ENCODE assay signal across 1 cellular context in the genomic region with DNA sequence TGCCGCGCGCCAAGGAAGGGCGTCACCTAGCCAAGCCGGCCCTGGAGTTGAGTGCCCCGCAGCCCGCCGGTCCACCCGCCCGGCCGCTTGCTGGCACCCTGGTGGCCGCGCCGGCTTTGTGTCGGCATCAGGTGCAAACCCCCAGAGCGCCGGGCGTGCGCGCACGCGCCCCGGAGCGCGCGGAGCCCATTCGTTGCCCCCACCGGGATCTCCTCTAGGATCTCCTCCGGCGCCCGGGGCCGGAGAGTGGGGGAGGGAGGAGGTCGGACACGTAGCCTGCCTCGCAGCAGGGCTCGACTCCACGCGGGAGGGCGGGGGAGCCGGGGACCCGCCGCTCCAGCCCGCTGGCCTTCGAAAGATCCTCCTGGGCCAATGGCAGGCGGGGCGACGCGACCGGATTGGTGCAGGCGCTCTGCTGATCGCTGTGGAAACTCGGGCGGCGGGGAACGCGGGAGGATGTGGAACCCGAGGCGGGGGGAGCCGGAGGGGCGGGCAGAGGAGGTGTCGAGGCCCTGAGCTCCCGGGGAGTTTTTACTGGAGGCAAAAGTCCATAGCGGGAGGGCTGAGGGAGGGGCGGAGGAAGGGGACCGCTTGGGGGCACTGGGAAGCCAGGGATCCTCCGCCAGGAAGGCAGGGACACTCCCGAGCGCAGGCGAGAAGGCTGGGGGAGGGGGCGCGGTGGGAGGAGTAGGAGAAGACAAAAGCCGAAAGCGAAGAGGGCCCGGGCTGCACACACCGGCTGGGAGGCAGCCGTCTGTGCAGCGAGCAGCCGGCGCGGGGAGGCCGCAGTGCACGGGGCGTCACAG.
TF ChIP-seq lines count a peak whose summit lies in the region.

Gene FADS2, plus strand, starts transcription at position 728 of the 806 bp plus-strand sequence. CDS start 91 bp downstream, outside the sequence.

TF ChIP-seq in WTC11, 78 proteins besides CTCF, POLR2A, EP300 and RAD21 (continued from another document and continues in another):
- TF ChIP-seq ZNF512 (CRISPR knock-in tag; IDR thresholded peaks at IDR 0.05; ENCODE audit: borderline replicate concordance) (no peak), USF2 (CRISPR knock-in tag; IDR thresholded peaks at IDR 0.05) (peak; percentile 27; the same call in 1 of the 2 replicates), ZNF232 (CRISPR knock-in tag; IDR thresholded peaks at IDR 0.05) (no peak; the same call in 1 of the 2 replicates), PREB (CRISPR knock-in tag; IDR thresholded peaks at IDR 0.05; ENCODE audit: borderline replicate concordance) (no peak), SMAD3 (CRISPR knock-in tag; IDR thresholded peaks at IDR 0.05; ENCODE audit: borderline replicate concordance) (peak; percentile 13), EMX1 (CRISPR knock-in tag; IDR thresholded peaks at IDR 0.05) (peak; percentile 0; the same call in 1 of the 2 replicates), NFYB (CRISPR knock-in tag; conservative IDR thresholded peaks at IDR 0.05; ENCODE audit: low read depth) (peak; percentile 47; the same call in 1 of the 2 replicates), ETV6 (CRISPR knock-in tag; IDR thresholded peaks at IDR 0.05) (peak; percentile 37; the same call in 1 of the 2 replicates), IRF1 (CRISPR knock-in tag; IDR thresholded peaks at IDR 0.05) (no peak), JUN (CRISPR knock-in tag; IDR thresholded peaks at IDR 0.05) (no peak), CREM (CRISPR knock-in tag; IDR thresholded peaks at IDR 0.05) (peak; percentile 53; the same call in 1 of the 2 replicates), ESRRA (CRISPR knock-in tag; IDR thresholded peaks at IDR 0.05; ENCODE audit: borderline replicate concordance) (no peak; the same call in 1 of the 2 replicates), SP1 (CRISPR knock-in tag; conservative IDR thresholded peaks at IDR 0.05) (peak; percentile 57), KAT7 (CRISPR knock-in tag; IDR thresholded peaks at IDR 0.05; ENCODE audit: borderline replicate concordance) (peak; percentile 79; the same call in 1 of the 2 replicates), ZNF416 (CRISPR knock-in tag; IDR thresholded peaks at IDR 0.05) (peak; percentile 49; the same call in 1 of the 2 replicates), IRF2 (CRISPR knock-in tag; IDR thresholded peaks at IDR 0.05; ENCODE audit: borderline replicate concordance, low read depth) (no peak), NR2C2 (CRISPR knock-in tag; IDR thresholded peaks at IDR 0.05) (no peak), ZNF671 (CRISPR knock-in tag; IDR thresholded peaks at IDR 0.05) (no peak), NR3C1 (CRISPR knock-in tag; conservative IDR thresholded peaks at IDR 0.05; ENCODE audit: low read depth) (no peak; the same call in 1 of the 2 replicates)
- TF ChIP-seq, protein P1, sequence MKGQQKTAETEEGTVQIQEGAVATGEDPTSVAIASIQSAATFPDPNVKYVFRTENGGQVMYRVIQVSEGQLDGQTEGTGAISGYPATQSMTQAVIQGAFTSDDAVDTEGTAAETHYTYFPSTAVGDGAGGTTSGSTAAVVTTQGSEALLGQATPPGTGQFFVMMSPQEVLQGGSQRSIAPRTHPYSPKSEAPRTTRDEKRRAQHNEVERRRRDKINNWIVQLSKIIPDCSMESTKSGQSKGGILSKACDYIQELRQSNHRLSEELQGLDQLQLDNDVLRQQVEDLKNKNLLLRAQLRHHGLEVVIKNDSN (CRISPR knock-in tag; IDR thresholded peaks at IDR 0.05): no peak
- TF ChIP-seq, protein P2, sequence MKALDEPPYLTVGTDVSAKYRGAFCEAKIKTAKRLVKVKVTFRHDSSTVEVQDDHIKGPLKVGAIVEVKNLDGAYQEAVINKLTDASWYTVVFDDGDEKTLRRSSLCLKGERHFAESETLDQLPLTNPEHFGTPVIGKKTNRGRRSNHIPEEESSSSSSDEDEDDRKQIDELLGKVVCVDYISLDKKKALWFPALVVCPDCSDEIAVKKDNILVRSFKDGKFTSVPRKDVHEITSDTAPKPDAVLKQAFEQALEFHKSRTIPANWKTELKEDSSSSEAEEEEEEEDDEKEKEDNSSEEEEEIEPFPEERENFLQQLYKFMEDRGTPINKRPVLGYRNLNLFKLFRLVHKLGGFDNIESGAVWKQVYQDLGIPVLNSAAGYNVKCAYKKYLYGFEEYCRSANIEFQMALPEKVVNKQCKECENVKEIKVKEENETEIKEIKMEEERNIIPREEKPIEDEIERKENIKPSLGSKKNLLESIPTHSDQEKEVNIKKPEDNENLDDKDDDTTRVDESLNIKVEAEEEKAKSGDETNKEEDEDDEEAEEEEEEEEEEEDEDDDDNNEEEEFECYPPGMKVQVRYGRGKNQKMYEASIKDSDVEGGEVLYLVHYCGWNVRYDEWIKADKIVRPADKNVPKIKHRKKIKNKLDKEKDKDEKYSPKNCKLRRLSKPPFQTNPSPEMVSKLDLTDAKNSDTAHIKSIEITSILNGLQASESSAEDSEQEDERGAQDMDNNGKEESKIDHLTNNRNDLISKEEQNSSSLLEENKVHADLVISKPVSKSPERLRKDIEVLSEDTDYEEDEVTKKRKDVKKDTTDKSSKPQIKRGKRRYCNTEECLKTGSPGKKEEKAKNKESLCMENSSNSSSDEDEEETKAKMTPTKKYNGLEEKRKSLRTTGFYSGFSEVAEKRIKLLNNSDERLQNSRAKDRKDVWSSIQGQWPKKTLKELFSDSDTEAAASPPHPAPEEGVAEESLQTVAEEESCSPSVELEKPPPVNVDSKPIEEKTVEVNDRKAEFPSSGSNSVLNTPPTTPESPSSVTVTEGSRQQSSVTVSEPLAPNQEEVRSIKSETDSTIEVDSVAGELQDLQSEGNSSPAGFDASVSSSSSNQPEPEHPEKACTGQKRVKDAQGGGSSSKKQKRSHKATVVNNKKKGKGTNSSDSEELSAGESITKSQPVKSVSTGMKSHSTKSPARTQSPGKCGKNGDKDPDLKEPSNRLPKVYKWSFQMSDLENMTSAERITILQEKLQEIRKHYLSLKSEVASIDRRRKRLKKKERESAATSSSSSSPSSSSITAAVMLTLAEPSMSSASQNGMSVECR (CRISPR knock-in tag; IDR thresholded peaks at IDR 0.05; ENCODE audit: borderline replicate concordance): 0 out of 2 replicates have a peak, but pooled peaks have one; percentile 25
- TF ChIP-seq, protein P3, sequence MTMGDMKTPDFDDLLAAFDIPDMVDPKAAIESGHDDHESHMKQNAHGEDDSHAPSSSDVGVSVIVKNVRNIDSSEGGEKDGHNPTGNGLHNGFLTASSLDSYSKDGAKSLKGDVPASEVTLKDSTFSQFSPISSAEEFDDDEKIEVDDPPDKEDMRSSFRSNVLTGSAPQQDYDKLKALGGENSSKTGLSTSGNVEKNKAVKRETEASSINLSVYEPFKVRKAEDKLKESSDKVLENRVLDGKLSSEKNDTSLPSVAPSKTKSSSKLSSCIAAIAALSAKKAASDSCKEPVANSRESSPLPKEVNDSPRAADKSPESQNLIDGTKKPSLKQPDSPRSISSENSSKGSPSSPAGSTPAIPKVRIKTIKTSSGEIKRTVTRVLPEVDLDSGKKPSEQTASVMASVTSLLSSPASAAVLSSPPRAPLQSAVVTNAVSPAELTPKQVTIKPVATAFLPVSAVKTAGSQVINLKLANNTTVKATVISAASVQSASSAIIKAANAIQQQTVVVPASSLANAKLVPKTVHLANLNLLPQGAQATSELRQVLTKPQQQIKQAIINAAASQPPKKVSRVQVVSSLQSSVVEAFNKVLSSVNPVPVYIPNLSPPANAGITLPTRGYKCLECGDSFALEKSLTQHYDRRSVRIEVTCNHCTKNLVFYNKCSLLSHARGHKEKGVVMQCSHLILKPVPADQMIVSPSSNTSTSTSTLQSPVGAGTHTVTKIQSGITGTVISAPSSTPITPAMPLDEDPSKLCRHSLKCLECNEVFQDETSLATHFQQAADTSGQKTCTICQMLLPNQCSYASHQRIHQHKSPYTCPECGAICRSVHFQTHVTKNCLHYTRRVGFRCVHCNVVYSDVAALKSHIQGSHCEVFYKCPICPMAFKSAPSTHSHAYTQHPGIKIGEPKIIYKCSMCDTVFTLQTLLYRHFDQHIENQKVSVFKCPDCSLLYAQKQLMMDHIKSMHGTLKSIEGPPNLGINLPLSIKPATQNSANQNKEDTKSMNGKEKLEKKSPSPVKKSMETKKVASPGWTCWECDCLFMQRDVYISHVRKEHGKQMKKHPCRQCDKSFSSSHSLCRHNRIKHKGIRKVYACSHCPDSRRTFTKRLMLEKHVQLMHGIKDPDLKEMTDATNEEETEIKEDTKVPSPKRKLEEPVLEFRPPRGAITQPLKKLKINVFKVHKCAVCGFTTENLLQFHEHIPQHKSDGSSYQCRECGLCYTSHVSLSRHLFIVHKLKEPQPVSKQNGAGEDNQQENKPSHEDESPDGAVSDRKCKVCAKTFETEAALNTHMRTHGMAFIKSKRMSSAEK (CRISPR knock-in tag; IDR thresholded peaks at IDR 0.05; ENCODE audit: borderline replicate concordance): peak; percentile 66; the same call in 1 of the 2 replicates
- TF ChIP-seq, protein P4, sequence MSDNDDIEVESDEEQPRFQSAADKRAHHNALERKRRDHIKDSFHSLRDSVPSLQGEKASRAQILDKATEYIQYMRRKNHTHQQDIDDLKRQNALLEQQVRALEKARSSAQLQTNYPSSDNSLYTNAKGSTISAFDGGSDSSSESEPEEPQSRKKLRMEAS (CRISPR knock-in tag; IDR thresholded peaks at IDR 0.05): peak; percentile 10
- TF ChIP-seq, protein P5, sequence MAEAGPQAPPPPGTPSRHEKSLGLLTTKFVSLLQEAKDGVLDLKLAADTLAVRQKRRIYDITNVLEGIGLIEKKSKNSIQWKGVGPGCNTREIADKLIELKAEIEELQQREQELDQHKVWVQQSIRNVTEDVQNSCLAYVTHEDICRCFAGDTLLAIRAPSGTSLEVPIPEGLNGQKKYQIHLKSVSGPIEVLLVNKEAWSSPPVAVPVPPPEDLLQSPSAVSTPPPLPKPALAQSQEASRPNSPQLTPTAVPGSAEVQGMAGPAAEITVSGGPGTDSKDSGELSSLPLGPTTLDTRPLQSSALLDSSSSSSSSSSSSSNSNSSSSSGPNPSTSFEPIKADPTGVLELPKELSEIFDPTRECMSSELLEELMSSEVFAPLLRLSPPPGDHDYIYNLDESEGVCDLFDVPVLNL (CRISPR knock-in tag; IDR thresholded peaks at IDR 0.05; ENCODE audit: borderline replicate concordance, low read depth): no peak
- TF ChIP-seq, protein P6, sequence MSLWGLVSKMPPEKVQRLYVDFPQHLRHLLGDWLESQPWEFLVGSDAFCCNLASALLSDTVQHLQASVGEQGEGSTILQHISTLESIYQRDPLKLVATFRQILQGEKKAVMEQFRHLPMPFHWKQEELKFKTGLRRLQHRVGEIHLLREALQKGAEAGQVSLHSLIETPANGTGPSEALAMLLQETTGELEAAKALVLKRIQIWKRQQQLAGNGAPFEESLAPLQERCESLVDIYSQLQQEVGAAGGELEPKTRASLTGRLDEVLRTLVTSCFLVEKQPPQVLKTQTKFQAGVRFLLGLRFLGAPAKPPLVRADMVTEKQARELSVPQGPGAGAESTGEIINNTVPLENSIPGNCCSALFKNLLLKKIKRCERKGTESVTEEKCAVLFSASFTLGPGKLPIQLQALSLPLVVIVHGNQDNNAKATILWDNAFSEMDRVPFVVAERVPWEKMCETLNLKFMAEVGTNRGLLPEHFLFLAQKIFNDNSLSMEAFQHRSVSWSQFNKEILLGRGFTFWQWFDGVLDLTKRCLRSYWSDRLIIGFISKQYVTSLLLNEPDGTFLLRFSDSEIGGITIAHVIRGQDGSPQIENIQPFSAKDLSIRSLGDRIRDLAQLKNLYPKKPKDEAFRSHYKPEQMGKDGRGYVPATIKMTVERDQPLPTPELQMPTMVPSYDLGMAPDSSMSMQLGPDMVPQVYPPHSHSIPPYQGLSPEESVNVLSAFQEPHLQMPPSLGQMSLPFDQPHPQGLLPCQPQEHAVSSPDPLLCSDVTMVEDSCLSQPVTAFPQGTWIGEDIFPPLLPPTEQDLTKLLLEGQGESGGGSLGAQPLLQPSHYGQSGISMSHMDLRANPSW (CRISPR knock-in tag; conservative IDR thresholded peaks at IDR 0.05; ENCODE audit: low read depth): no peak
- TF ChIP-seq, protein P7, sequence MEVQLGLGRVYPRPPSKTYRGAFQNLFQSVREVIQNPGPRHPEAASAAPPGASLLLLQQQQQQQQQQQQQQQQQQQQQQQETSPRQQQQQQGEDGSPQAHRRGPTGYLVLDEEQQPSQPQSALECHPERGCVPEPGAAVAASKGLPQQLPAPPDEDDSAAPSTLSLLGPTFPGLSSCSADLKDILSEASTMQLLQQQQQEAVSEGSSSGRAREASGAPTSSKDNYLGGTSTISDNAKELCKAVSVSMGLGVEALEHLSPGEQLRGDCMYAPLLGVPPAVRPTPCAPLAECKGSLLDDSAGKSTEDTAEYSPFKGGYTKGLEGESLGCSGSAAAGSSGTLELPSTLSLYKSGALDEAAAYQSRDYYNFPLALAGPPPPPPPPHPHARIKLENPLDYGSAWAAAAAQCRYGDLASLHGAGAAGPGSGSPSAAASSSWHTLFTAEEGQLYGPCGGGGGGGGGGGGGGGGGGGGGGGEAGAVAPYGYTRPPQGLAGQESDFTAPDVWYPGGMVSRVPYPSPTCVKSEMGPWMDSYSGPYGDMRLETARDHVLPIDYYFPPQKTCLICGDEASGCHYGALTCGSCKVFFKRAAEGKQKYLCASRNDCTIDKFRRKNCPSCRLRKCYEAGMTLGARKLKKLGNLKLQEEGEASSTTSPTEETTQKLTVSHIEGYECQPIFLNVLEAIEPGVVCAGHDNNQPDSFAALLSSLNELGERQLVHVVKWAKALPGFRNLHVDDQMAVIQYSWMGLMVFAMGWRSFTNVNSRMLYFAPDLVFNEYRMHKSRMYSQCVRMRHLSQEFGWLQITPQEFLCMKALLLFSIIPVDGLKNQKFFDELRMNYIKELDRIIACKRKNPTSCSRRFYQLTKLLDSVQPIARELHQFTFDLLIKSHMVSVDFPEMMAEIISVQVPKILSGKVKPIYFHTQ (CRISPR knock-in tag; IDR thresholded peaks at IDR 0.05): no peak
